ENCODE assay signal across 2 cellular contexts in the genomic region with DNA sequence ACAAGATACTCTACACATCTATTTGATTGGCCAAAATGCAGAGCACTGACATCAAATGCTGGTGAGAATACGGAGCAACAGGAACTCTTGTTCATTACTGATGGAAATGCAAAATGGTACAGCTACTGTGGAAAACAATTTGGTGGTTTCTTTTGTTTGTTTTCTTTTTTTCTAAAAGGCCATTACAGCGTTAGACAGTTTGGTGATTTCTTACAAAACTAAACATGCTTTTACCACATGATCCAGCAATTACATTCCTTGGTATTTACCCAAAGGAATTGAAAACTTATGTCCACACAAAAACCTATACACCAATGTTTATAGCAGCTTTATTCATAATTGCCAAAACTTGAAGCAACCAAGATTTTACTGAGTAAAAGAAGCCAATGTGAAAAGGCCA.
TF ChIP-seq lines count a peak whose summit lies in the region.

No MANE protein-coding gene starts in this region.

TF ChIP-seq in WTC11, 78 proteins besides CTCF, POLR2A, EP300 and RAD21 (continued from another document and continues in another):
- TF ChIP-seq, protein P1, sequence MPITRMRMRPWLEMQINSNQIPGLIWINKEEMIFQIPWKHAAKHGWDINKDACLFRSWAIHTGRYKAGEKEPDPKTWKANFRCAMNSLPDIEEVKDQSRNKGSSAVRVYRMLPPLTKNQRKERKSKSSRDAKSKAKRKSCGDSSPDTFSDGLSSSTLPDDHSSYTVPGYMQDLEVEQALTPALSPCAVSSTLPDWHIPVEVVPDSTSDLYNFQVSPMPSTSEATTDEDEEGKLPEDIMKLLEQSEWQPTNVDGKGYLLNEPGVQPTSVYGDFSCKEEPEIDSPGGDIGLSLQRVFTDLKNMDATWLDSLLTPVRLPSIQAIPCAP (CRISPR knock-in tag; IDR thresholded peaks at IDR 0.05): no peak
- TF ChIP-seq, protein P2, sequence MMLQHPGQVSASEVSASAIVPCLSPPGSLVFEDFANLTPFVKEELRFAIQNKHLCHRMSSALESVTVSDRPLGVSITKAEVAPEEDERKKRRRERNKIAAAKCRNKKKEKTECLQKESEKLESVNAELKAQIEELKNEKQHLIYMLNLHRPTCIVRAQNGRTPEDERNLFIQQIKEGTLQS (CRISPR knock-in tag; conservative IDR thresholded peaks at IDR 0.05): no peak
- TF ChIP-seq GTF2I (CRISPR knock-in tag; conservative IDR thresholded peaks at IDR 0.05) (no peak), SP1 (CRISPR knock-in tag; conservative IDR thresholded peaks at IDR 0.05) (no peak), NR2C2 (CRISPR knock-in tag; IDR thresholded peaks at IDR 0.05) (no peak), SMAD3 (CRISPR knock-in tag; IDR thresholded peaks at IDR 0.05; ENCODE audit: borderline replicate concordance) (no peak), ZNF317 (CRISPR knock-in tag; IDR thresholded peaks at IDR 0.05; ENCODE audit: borderline replicate concordance, low read depth) (no peak), ZNF138 (CRISPR knock-in tag; conservative IDR thresholded peaks at IDR 0.05) (no peak), IRF2 (CRISPR knock-in tag; IDR thresholded peaks at IDR 0.05; ENCODE audit: borderline replicate concordance, low read depth) (no peak), NFATC4 (CRISPR knock-in tag; IDR thresholded peaks at IDR 0.05) (no peak), ATF1 (CRISPR knock-in tag; IDR thresholded peaks at IDR 0.05) (no peak), TP53 (CRISPR knock-in tag; IDR thresholded peaks at IDR 0.05) (no peak), NR3C1 (CRISPR knock-in tag; conservative IDR thresholded peaks at IDR 0.05; ENCODE audit: low read depth) (no peak)
- TF ChIP-seq, protein P3, sequence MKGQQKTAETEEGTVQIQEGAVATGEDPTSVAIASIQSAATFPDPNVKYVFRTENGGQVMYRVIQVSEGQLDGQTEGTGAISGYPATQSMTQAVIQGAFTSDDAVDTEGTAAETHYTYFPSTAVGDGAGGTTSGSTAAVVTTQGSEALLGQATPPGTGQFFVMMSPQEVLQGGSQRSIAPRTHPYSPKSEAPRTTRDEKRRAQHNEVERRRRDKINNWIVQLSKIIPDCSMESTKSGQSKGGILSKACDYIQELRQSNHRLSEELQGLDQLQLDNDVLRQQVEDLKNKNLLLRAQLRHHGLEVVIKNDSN (CRISPR knock-in tag; IDR thresholded peaks at IDR 0.05): no peak
- TF ChIP-seq, protein P4, sequence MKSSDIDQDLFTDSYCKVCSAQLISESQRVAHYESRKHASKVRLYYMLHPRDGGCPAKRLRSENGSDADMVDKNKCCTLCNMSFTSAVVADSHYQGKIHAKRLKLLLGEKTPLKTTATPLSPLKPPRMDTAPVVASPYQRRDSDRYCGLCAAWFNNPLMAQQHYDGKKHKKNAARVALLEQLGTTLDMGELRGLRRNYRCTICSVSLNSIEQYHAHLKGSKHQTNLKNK (CRISPR knock-in tag; IDR thresholded peaks at IDR 0.05): no peak
- TF ChIP-seq, protein P5, sequence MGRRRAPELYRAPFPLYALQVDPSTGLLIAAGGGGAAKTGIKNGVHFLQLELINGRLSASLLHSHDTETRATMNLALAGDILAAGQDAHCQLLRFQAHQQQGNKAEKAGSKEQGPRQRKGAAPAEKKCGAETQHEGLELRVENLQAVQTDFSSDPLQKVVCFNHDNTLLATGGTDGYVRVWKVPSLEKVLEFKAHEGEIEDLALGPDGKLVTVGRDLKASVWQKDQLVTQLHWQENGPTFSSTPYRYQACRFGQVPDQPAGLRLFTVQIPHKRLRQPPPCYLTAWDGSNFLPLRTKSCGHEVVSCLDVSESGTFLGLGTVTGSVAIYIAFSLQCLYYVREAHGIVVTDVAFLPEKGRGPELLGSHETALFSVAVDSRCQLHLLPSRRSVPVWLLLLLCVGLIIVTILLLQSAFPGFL (CRISPR knock-in tag; IDR thresholded peaks at IDR 0.05; ENCODE audit: borderline replicate concordance): no peak
- TF ChIP-seq, protein P6, sequence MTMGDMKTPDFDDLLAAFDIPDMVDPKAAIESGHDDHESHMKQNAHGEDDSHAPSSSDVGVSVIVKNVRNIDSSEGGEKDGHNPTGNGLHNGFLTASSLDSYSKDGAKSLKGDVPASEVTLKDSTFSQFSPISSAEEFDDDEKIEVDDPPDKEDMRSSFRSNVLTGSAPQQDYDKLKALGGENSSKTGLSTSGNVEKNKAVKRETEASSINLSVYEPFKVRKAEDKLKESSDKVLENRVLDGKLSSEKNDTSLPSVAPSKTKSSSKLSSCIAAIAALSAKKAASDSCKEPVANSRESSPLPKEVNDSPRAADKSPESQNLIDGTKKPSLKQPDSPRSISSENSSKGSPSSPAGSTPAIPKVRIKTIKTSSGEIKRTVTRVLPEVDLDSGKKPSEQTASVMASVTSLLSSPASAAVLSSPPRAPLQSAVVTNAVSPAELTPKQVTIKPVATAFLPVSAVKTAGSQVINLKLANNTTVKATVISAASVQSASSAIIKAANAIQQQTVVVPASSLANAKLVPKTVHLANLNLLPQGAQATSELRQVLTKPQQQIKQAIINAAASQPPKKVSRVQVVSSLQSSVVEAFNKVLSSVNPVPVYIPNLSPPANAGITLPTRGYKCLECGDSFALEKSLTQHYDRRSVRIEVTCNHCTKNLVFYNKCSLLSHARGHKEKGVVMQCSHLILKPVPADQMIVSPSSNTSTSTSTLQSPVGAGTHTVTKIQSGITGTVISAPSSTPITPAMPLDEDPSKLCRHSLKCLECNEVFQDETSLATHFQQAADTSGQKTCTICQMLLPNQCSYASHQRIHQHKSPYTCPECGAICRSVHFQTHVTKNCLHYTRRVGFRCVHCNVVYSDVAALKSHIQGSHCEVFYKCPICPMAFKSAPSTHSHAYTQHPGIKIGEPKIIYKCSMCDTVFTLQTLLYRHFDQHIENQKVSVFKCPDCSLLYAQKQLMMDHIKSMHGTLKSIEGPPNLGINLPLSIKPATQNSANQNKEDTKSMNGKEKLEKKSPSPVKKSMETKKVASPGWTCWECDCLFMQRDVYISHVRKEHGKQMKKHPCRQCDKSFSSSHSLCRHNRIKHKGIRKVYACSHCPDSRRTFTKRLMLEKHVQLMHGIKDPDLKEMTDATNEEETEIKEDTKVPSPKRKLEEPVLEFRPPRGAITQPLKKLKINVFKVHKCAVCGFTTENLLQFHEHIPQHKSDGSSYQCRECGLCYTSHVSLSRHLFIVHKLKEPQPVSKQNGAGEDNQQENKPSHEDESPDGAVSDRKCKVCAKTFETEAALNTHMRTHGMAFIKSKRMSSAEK (CRISPR knock-in tag; IDR thresholded peaks at IDR 0.05; ENCODE audit: borderline replicate concordance): no peak

TF ChIP-seq in HepG2, 621 proteins besides CTCF, POLR2A, EP300 and RAD21 (continued from another document):
- TF ChIP-seq, protein P7, sequence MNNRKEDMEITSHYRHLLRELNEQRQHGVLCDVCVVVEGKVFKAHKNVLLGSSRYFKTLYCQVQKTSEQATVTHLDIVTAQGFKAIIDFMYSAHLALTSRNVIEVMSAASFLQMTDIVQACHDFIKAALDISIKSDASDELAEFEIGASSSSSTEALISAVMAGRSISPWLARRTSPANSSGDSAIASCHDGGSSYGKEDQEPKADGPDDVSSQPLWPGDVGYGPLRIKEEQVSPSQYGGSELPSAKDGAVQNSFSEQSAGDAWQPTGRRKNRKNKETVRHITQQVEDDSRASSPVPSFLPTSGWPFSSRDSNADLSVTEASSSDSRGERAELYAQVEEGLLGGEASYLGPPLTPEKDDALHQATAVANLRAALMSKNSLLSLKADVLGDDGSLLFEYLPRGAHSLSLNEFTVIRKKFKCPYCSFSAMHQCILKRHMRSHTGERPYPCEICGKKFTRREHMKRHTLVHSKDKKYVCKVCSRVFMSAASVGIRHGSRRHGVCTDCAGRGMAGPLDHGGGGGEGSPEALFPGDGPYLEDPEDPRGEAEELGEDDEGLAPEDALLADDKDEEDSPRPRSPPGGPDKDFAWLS (CRISPR knock-in tag; IDR thresholded peaks at IDR 0.05; ENCODE audit: borderline replicate concordance): no peak
- no peak for TF ChIP-seq ZNF501 (CRISPR knock-in tag; IDR thresholded peaks at IDR 0.05)
- no peak for TF ChIP-seq SOX13 (IDR thresholded peaks at IDR 0.05)
- no peak for TF ChIP-seq SOX13 (CRISPR knock-in tag; conservative IDR thresholded peaks at IDR 0.05 in 1 of 2, IDR thresholded peaks at IDR 0.05 in 1 of 2)
- no peak for TF ChIP-seq ZC3H4 (CRISPR knock-in tag; IDR thresholded peaks at IDR 0.05; ENCODE audit: borderline replicate concordance)
- no peak for TF ChIP-seq RFXANK (CRISPR knock-in tag; IDR thresholded peaks at IDR 0.05)
